ENCODE assay signal across 1 cellular context in the genomic region with DNA sequence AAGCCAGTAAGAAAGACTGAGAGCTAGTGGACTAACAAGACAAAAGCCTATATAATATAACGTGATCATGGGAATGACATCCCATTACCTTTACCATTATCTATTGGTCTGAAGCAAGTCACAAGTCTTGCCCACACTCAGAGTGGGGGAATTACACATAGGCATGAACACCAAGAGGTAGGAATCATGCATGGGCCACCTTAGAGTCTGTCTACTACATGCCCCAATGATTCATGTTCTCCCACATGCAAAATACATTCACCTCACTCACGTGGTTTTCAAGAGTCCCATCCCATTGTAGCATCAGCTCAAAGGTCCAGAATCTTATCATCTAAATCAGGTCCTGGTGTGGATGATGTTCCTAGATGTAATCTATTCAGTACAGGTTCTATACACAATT.
TF ChIP-seq lines count a peak whose summit lies in the region.

No MANE protein-coding gene starts in this region.

TF ChIP-seq in K562, 482 proteins besides CTCF, POLR2A, EP300 and RAD21:
- 0 out of 2 replicates have a peak, but pooled peaks have one; percentile 30 for TF ChIP-seq ZNF75A (CRISPR knock-in tag; IDR thresholded peaks at IDR 0.05)
- TF ChIP-seq FOXK1 (CRISPR knock-in tag; IDR thresholded peaks at IDR 0.05; ENCODE audit: borderline replicate concordance) = no peak
